ENCODE assay signal across 18 cellular contexts in the genomic region with DNA sequence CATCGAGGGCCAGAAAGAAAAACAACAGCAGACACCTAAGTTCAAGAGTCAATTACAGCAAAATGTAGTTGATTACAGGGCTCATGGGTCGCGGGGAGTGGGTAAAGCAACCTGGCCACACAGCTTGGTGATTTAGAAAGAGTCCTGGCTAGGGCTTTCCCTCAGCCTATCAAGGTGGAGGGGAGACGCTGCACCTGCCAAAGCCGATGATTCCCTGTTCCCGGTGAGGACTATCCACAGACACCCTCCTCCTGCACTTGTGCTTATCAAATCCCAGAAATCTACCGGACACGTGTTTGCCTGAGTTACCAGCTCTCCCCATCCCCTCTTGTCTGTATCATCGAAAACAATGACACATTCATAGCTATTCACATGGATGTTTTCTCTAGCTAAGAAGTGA. TPM values are rescaled to one million over a fixed set of nuclear protein-coding genes. Genes with fewer than 3 reads are reported as not detected.
DNase-seq lines count a peak whose midpoint lies in the region; ATAC-seq, FAIRE-seq and TF ChIP-seq lines count a peak whose summit lies in the region.
"Had no signal": no experiment of that assay in that cellular context is flagged by ENCODE, and none has a peak within 500 bp of the region (broad histone marks: within the 10 kb centered on the region; RNA-seq: fewer than 3 reads in every experiment).

No MANE protein-coding gene starts in this region.

- no peak overlapping the region for H4K8ac ChIP-seq in mesenchymal stem cell (ENCODE audit: low read length)

- H3K9me3 ChIP-seq in mesenchymal stem cell (ENCODE audit: control insufficient read depth, low read length) (no peaks in the 10 kb centered on the region), gastrocnemius medialis (no peaks in the 10 kb centered on the region)

- peaks cover 26 to 50% of the 10 kb centered on the region in 2 donors for H3K27me3 Mint-ChIP-seq in stimulated activated naive B cell treated with anti-CD40 and anti-IgM and Interleukin-4, amounts not matched to agents 10 μg/mL and 1 μg/mL and 100 μg/mL, for 72 hours

- DNase-seq in NCI-H510A treated with DMSO at 0.1 percent for 48 hours (lab: John Stamatoyannopoulos, UW) (peak; percentile 25), NCI-H510A (lab: John Stamatoyannopoulos, UW) (no peak), NCI-H69 (lab: John Stamatoyannopoulos, UW) (peak; percentile 1), mesenchymal stem cell (no peak), GM12891 (ENCODE audit: insufficient read length, low spot score) (no peak), gastrocnemius medialis (no peak), T-helper 1 cell (no peak)
- no peak for DNase-seq in stimulated activated naive B cell treated with anti-CD40 and anti-IgM and Interleukin-4, amounts not matched to agents 10 μg/mL and 1 μg/mL and 100 μg/mL, for 72 hours
- DNase-seq: C1 segment of cervical spinal cord; Calu3; CD4-positive, alpha-beta T cell; DMS 273 treated with DMSO at 0.1 percent for 48 hours; GM23248 had no signal

- H2AK5ac ChIP-seq in mesenchymal stem cell (ENCODE audit: low read length, severe bottlenecking), result no peak overlapping the region

- H2BK15ac ChIP-seq in mesenchymal stem cell (ENCODE audit: low read depth, poor library complexity, severe bottlenecking), result peak overlapping the region; percentile 36

- H2AFZ ChIP-seq in mesenchymal stem cell (ENCODE audit: low read depth, low read length), result no peak overlapping the region
- H2AFZ ChIP-seq: GM23248 had no signal

- H3K18ac ChIP-seq in mesenchymal stem cell (ENCODE audit: low read depth in 1 of 2, low read length in 2 of 2), result no peak overlapping the region

- peaks cover 5 to 7% of the 10 kb centered on the region in 2 donors for H3K9me3 Mint-ChIP-seq in stimulated activated naive B cell treated with anti-CD40 and anti-IgM and Interleukin-4, amounts not matched to agents 10 μg/mL and 1 μg/mL and 100 μg/mL, for 72 hours

- no peaks in the 10 kb centered on the region for H3K4me1 Mint-ChIP-seq in stimulated activated naive B cell treated with anti-CD40 and anti-IgM and Interleukin-4, amounts not matched to agents 10 μg/mL and 1 μg/mL and 100 μg/mL, for 72 hours
- H3K4me1 Mint-ChIP-seq: B cell had no signal

- H3K79me1 ChIP-seq in mesenchymal stem cell (replicated peaks; ENCODE audit: low read length, poor library complexity, severe bottlenecking), result no peaks in the 10 kb centered on the region

- FAIRE-seq in GM12891 (lab: Jason Lieb, UNC), result no peak
- FAIRE-seq: GM18507, H54, HTR-8/SVneo had no signal

- H3K4me1 ChIP-seq in mesenchymal stem cell (ENCODE audit: control insufficient read depth, insufficient read depth, low read depth, low read length), result no peaks in the 10 kb centered on the region
- H3K4me1 ChIP-seq in gastrocnemius medialis, result no peaks in the 10 kb centered on the region

- no peak overlapping the region for H3K23ac ChIP-seq in mesenchymal stem cell (ENCODE audit: low read length in 2 of 2)

- H2BK12ac ChIP-seq in mesenchymal stem cell (ENCODE audit: low read length in 2 of 2), result no peak overlapping the region

- no peak overlapping the region for H3K4me3 Mint-ChIP-seq in stimulated activated naive B cell treated with anti-CD40 and anti-IgM and Interleukin-4, amounts not matched to agents 10 μg/mL and 1 μg/mL and 100 μg/mL, for 72 hours
- H3K4me3 Mint-ChIP-seq: B cell; CD4-positive, alpha-beta T cell had no signal

- no peak for TF ChIP-seq CTCF in gastrocnemius medialis (IDR thresholded peaks at IDR 0.05 in 4 of 5, conservative IDR thresholded peaks at IDR 0.05 in 1 of 5)

- no peak for ATAC-seq in stimulated activated naive B cell treated with anti-CD40 and anti-IgM and Interleukin-4, amounts not matched to agents 10 μg/mL and 1 μg/mL and 100 μg/mL, for 72 hours (replicated peaks)
- ATAC-seq in gastrocnemius medialis, result no peak
- ATAC-seq: HCT116 had no signal

- H3K4ac ChIP-seq in mesenchymal stem cell (ENCODE audit: low read depth in 1 of 2, low read length in 2 of 2), result no peak overlapping the region

- no peak overlapping the region for H3K27ac Mint-ChIP-seq in stimulated activated naive B cell treated with anti-CD40 and anti-IgM and Interleukin-4, amounts not matched to agents 10 μg/mL and 1 μg/mL and 100 μg/mL, for 72 hours
- H3K27ac Mint-ChIP-seq: B cell; CD4-positive, alpha-beta T cell had no signal

- H3K27ac ChIP-seq in mesenchymal stem cell (ENCODE audit: low read length, poor library complexity, severe bottlenecking), result no peak overlapping the region
- H3K27ac ChIP-seq in gastrocnemius medialis, result no peak overlapping the region
- H3K27ac ChIP-seq: GM23248 had no signal

- peaks cover 0 to 16% of the 10 kb centered on the region in 2 experiments for H3K27me3 ChIP-seq in mesenchymal stem cell (ENCODE audit: control insufficient read depth in 1 of 2, insufficient read depth in 1 of 2, low read length in 2 of 2)
- peaks cover 9 to 11% (median 10%) of the 10 kb centered on the region in 3 donors for H3K27me3 ChIP-seq in gastrocnemius medialis

- H3K9ac ChIP-seq in mesenchymal stem cell (ENCODE audit: low read length), result no peak overlapping the region
- H3K9ac ChIP-seq: GM23248 had no signal

- H3K4me2 ChIP-seq in mesenchymal stem cell (ENCODE audit: low read length, poor library complexity, severe bottlenecking), result no peak overlapping the region

- no peak overlapping the region for H2BK5ac ChIP-seq in mesenchymal stem cell (ENCODE audit: low read depth, low read length, poor library complexity, severe bottlenecking)

- no peak overlapping the region for H3K14ac ChIP-seq in mesenchymal stem cell (ENCODE audit: low read length in 2 of 2)

- H3K4me3 ChIP-seq in mesenchymal stem cell (ENCODE audit: insufficient read depth in 1 of 2, low read depth in 1 of 2, low read length in 2 of 2) (no peak overlapping the region), gastrocnemius medialis (no peak overlapping the region)
- H3K4me3 ChIP-seq: GM23248 had no signal

- intact Hi-C loops in gastrocnemius medialis (cut with DNase I; ENCODE audit: low total_unique reads), result no loop called here

- no peak overlapping the region for H4K91ac ChIP-seq in mesenchymal stem cell (ENCODE audit: low read length)

- 93% methylated on average over 8 of the region's 9 CpGs for WGBS in mesenchymal stem cell

- in situ Hi-C loops in gastrocnemius medialis (cut with MboI; ENCODE audit: low sequenced_read_pairs in 4 of 4), result no loop called here

- no peaks in the 10 kb centered on the region for H3K36me3 Mint-ChIP-seq in stimulated activated naive B cell treated with anti-CD40 and anti-IgM and Interleukin-4, amounts not matched to agents 10 μg/mL and 1 μg/mL and 100 μg/mL, for 72 hours

- TF ChIP-seq POLR2A in GM12891 (IDR thresholded peaks at IDR 0.05; ENCODE audit: low read depth, low read length), result no peak
- TF ChIP-seq POLR2A in gastrocnemius medialis (IDR thresholded peaks at IDR 0.05), result no peak

- H3K36me3 ChIP-seq in mesenchymal stem cell (ENCODE audit: control insufficient read depth in 1 of 2, insufficient read depth in 2 of 2, low read depth in 1 of 2, low read length in 2 of 2) (no peaks in the 10 kb centered on the region), gastrocnemius medialis (no peaks in the 10 kb centered on the region)

- no peak overlapping the region for H2BK120ac ChIP-seq in mesenchymal stem cell (ENCODE audit: low read depth, low read length)

TF ChIP-seq in GM12891, 5 proteins besides CTCF, POLR2A, EP300 and RAD21:
- no peak for TF ChIP-seq PAX5 (IDR thresholded peaks at IDR 0.05; ENCODE audit: insufficient read depth, low read length, severe bottlenecking)
- no peak for TF ChIP-seq TAF1 (IDR thresholded peaks at IDR 0.05; ENCODE audit: low read depth, low read length)
- no peak for TF ChIP-seq POLR2AphosphoS5 (IDR thresholded peaks at IDR 0.05; ENCODE audit: low read depth, low read length)
- no peak for TF ChIP-seq POU2F2 (IDR thresholded peaks at IDR 0.05; ENCODE audit: low read depth, low read length)
- no peak for TF ChIP-seq SPI1 (IDR thresholded peaks at IDR 0.05; ENCODE audit: low read depth, low read length)

RNA-seq across cellular contexts. Expression of a gene that starts 7.0 kb away (rescaled TPM):
- 4.6 TPM for polyA plus RNA-seq in mesenchymal stem cell (2013, experiment 1 of 2)
- 4.4 TPM for polyA plus RNA-seq in mesenchymal stem cell (2013, experiment 2 of 2)
- 0.14 TPM for polyA plus RNA-seq in GM12891 (2012; ENCODE audit: low read depth, missing spikeins)
- not detected for total RNA-seq in gastrocnemius medialis
- total RNA-seq: B cell; Calu3; CD4-positive, alpha-beta T cell had no signal

Comparison
In these comparisons a context has a peak if more than half of its experiments do, and no peak if none do; other contexts are left out.
1. DNase-seq: peak in NCI-H510A treated with DMSO at 0.1 percent for 48 hours (single experiment) and NCI-H69 (single experiment); none in NCI-H510A (single experiment), mesenchymal stem cell (single experiment), stimulated activated naive B cell treated with anti-CD40 and anti-IgM and Interleukin-4, amounts not matched to agents 10 μg/mL and 1 μg/mL and 100 μg/mL, for 72 hours (single experiment), GM12891 (single experiment), gastrocnemius medialis (0 of 2) and T-helper 1 cell (0 of 5).